In the genomic region with DNA sequence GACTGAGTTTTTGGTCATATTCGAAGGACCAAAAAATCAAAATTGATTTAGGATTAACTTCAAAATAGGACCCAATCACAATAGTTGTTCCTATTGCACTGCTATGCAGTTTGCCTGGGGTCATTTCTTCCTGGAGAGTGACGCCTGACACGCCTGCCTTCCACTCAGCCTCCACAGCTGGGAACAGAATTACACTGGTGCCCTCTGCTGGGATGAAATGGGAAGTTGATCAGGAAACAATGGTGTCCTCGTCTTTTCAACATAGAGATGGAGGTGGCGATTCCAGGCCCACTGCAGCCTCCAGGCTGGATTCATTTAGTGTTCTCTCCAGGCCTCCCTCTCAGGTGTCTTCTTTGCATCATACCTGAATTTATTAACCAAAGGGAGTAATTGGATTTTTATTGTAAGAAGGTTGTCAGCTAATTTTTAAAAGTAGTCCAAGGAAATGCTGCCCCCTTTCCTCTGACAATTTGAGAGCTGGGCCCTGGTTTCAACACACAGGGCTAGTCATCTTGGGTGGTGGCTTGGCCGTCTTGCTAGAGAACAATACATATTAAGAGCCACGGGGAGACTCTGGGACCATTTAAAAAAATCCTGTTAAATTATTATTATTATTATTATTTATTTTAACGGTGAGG, we compare ENCODE assay signal across 8 cellular contexts.
DNase-seq lines count a peak whose midpoint lies in the region; ATAC-seq and TF ChIP-seq lines count a peak whose summit lies in the region.

No MANE protein-coding gene starts in this region.

- H3K27ac Mint-ChIP-seq in WTC11, result no peak overlapping the region

- POLR2A ChIA-PET in WTC11 (lab: Charles Lee), result no interaction called here

- CTCF ChIA-PET in WTC11 (lab: Charles Lee), result interaction anchor here (0.7 to 2.5 kb wide), 14 partner anchors 9 to 475 kb away, joined by 3 to 16 read pairs (median 4); no protein-coding TSS in a partner anchor

- H3K4me1 Mint-ChIP-seq in WTC11, result peaks cover 25% of the 10 kb centered on the region

- no peaks in the 10 kb centered on the region for H3K9me3 Mint-ChIP-seq in WTC11

- H3K4me3 ChIP-seq in cardiac fibroblast (replicated peaks in 1 of 2; ENCODE audit: low read depth in 2 of 2, low read length in 2 of 2), result no peak overlapping the region

- DNase-seq in AML-193 (lab: John Stamatoyannopoulos, UW) (peak; percentile 60 to 68), NCI-H2171 (lab: John Stamatoyannopoulos, UW) (peak; percentile 82), WTC11 (ENCODE audit: low spot score) (peak; percentile 80), cardiac fibroblast (ENCODE audit: low read depth in 2 of 2) (peak; percentile 78 to 84), left colon (peak; percentile 53 to 70)
- peak; percentile 64 to 69 for DNase-seq in stimulated activated CD4-positive, alpha-beta T cell treated with anti-CD3 and anti-CD28 coated beads, Interleukin-2, amount 100 ng/mL, for 48 hours

- H3K36me3 Mint-ChIP-seq in WTC11, result no peaks in the 10 kb centered on the region; the same call in 1 of the 2 replicates

- H3K27me3 Mint-ChIP-seq in WTC11 (ENCODE audit: low read depth), result no peaks in the 10 kb centered on the region

- ATAC-seq in GM18909 (IDR thresholded peaks at IDR 0.05; ENCODE audit: poor library complexity, unreplicated experiment), result peak; percentile 95
- peak; percentile 92 for ATAC-seq in HG03135 (IDR thresholded peaks at IDR 0.05; ENCODE audit: unreplicated experiment)
- ATAC-seq in WTC11, result peak; percentile 94
- ATAC-seq in left colon, result peak; percentile 100

- TF ChIP-seq CTCF in WTC11 (IDR thresholded peaks at IDR 0.05), result peak; percentile 64
- TF ChIP-seq CTCF in cardiac fibroblast (IDR thresholded peaks at IDR 0.05; ENCODE audit: low read depth, low read length), result peak; percentile 70

- H3K4me3 Mint-ChIP-seq in WTC11, result no peak overlapping the region

- intact Hi-C loops in left colon (cut with DNase I, micrococcal nuclease), result loop anchor here (5.0 kb wide), 1 partner anchor 476 kb away; no protein-coding TSS in a partner anchor

TF ChIP-seq in WTC11, 78 proteins besides CTCF, POLR2A, EP300 and RAD21:
- TF ChIP-seq JAZF1 (CRISPR knock-in tag; IDR thresholded peaks at IDR 0.05) (no peak), ZNF396 (CRISPR knock-in tag; IDR thresholded peaks at IDR 0.05; ENCODE audit: borderline replicate concordance) (no peak), FOXJ3 (CRISPR knock-in tag; IDR thresholded peaks at IDR 0.05; ENCODE audit: borderline replicate concordance) (no peak), SP1 (CRISPR knock-in tag; conservative IDR thresholded peaks at IDR 0.05) (peak; percentile 54; the same call in 1 of the 2 replicates), ZNF317 (CRISPR knock-in tag; IDR thresholded peaks at IDR 0.05; ENCODE audit: borderline replicate concordance, low read depth) (0 out of 2 replicates have a peak, but pooled peaks have one; percentile 23)
